Comparison of ENCODE assay signal across 28 cellular contexts in genomic region chr13:102965802-102966201, GRCh38.
DNase-seq lines count a peak whose midpoint lies in the region; ATAC-seq, FAIRE-seq and TF ChIP-seq lines count a peak whose summit lies in the region.
"Had no signal": no experiment of that assay in that cellular context is flagged by ENCODE, and none has a peak within 500 bp of the region (broad histone marks: within the 10 kb centered on the region; RNA-seq: fewer than 3 reads in every experiment).

No MANE protein-coding gene starts in this region.

- no peaks in the 10 kb centered on the region for H3K36me3 ChIP-seq in mammary epithelial cell (ENCODE audit: insufficient read depth, low read length)
- H3K36me3 ChIP-seq: MG63 had no signal

- in situ Hi-C loops in mammary epithelial cell (cut with MboI; ENCODE audit: low sequenced_read_pairs in 2 of 2) (no loop called here), GM13977 (cut with MboI; ENCODE audit: low pct_unique_long_range_greater_than_20kb, low sequenced_read_pairs, unreplicated experiment) (no loop called here)

- H3K4me1 ChIP-seq in mammary epithelial cell (ENCODE audit: insufficient read depth, low read length) (peaks cover 8% of the 10 kb centered on the region), foreskin keratinocyte (peaks cover 9% of the 10 kb centered on the region)
- H3K4me1 ChIP-seq: A549, Caco-2 had no signal

- CTCF ChIA-PET in mammary epithelial cell (lab: Charles Lee; ENCODE audit: low non-redundant PET): no interaction called here

- peak; percentile 80 for FAIRE-seq in GM19239 (lab: Jason Lieb, UNC)
- FAIRE-seq: A549, G401.6, GM12892, HTR-8/SVneo had no signal

- no peak overlapping the region for H3K9ac ChIP-seq in mammary epithelial cell (ENCODE audit: insufficient read depth, low read length)
- H3K9ac ChIP-seq: GM23248 had no signal

- intact Hi-C loops in mammary epithelial cell (cut with micrococcal nuclease): no loop called here

- dilution Hi-C loops in mammary epithelial cell (cut with HindIII; ENCODE audit: low sequenced_read_pairs): no loop called here

- BruUV-seq in mammary epithelial cell (replicated peaks; lab: Mats Ljungman, UMichigan): no TSS peak

- H3K27me3 ChIP-seq in mammary epithelial cell (ENCODE audit: insufficient read depth, low read length) (no peaks in the 10 kb centered on the region), foreskin keratinocyte (no peaks in the 10 kb centered on the region)
- H3K27me3 ChIP-seq: MG63 had no signal

- no peak overlapping the region for H2AFZ ChIP-seq in mammary epithelial cell (ENCODE audit: low read depth, low read length)
- H2AFZ ChIP-seq: GM23248, PC-9 had no signal

- H3K27ac ChIP-seq in mammary epithelial cell (ENCODE audit: insufficient read depth, low read depth, low read length) (no peak overlapping the region), foreskin keratinocyte (no peak overlapping the region)
- H3K27ac ChIP-seq: A549, C4-2B, GM23248, PC-9 had no signal

- DNase-seq in GM19239 (ENCODE audit: insufficient read length, low spot score) (no peak), mammary epithelial cell (peak; percentile 60), foreskin keratinocyte (peak; percentile 51 to 62), GM13977 (ENCODE audit: low spot score) (no peak), UCSD-AML1 (lab: John Stamatoyannopoulos, UW; ENCODE audit: unreplicated experiment) (no peak), AML-193 (lab: John Stamatoyannopoulos, UW) (no peak)
- DNase-seq: Caco-2; CD8-positive, alpha-beta T cell; GM23248; H7; KBM-7; MG63; NCI-H1105 treated with DMSO at 0.1 percent for 48 hours; NCI-H146; NCI-H1930; NCI-H2107; NCI-H446; NCI-H524 treated with DMSO at 0.1 percent for 48 hours; NCI-H82; NK-92 treated with Interleukin-12 subunit alpha and Interleukin-12 subunit beta, amount 100 ng/mL, for 24 hours; PC-9; Right ventricle myocardium superior had no signal

- 0% methylated on average over 2 of the region's 2 CpGs for WGBS in mammary epithelial cell (ENCODE audit: low coverage, missing lambda C conversion rate)

- H4K20me1 ChIP-seq in mammary epithelial cell (ENCODE audit: insufficient read depth, low read length): no peaks in the 10 kb centered on the region

- H3K4me3 ChIP-seq in mammary epithelial cell (replicated peaks in 1 of 3; ENCODE audit: insufficient read depth in 1 of 3, low read depth in 2 of 3, low read length in 3 of 3): no peak overlapping the region
- H3K4me3 ChIP-seq: A549, GM23248, MG63, PC-9 had no signal

- no peak for TF ChIP-seq CTCF in mammary epithelial cell (conservative IDR thresholded peaks at IDR 0.05 in 1 of 2, IDR thresholded peaks at IDR 0.05 in 1 of 2; ENCODE audit: extremely low read depth in 1 of 2, insufficient read depth in 1 of 2, low read depth in 1 of 2, low read length in 2 of 2)
- TF ChIP-seq CTCF in foreskin keratinocyte (conservative IDR thresholded peaks at IDR 0.05): no peak
- no peak for TF ChIP-seq CTCF in GM13977 (IDR thresholded peaks at IDR 0.05; ENCODE audit: extremely low read depth, insufficient read depth, missing control alignments)

- ATAC-seq in GM18498 (IDR thresholded peaks at IDR 0.05; ENCODE audit: unreplicated experiment) (peak; percentile 39), foreskin keratinocyte (peak; percentile 78)
- ATAC-seq: A549; CD8-positive, alpha-beta T cell had no signal

- no peaks in the 10 kb centered on the region for H3K9me3 ChIP-seq in mammary epithelial cell (replicated peaks; ENCODE audit: insufficient read depth, low read length)
- H3K9me3 ChIP-seq: A549, MG63 had no signal

- no peaks in the 10 kb centered on the region for H3K79me2 ChIP-seq in mammary epithelial cell (ENCODE audit: insufficient read depth, low read length)

- H3K4me2 ChIP-seq in mammary epithelial cell (ENCODE audit: insufficient read depth, low read depth, low read length): peak overlapping the region; percentile 36
- H3K4me2 ChIP-seq: A549, PC-9 had no signal

Comparison
In these comparisons a context has a peak if more than half of its experiments do, and no peak if none do; other contexts are left out.
1. DNase-seq: peak in mammary epithelial cell (single experiment) and foreskin keratinocyte (2 of 2); none in GM19239 (single experiment), GM13977 (single experiment), UCSD-AML1 (single experiment) and AML-193 (0 of 2).